1 cellular context compared by ENCODE assay signal in the genomic region with DNA sequence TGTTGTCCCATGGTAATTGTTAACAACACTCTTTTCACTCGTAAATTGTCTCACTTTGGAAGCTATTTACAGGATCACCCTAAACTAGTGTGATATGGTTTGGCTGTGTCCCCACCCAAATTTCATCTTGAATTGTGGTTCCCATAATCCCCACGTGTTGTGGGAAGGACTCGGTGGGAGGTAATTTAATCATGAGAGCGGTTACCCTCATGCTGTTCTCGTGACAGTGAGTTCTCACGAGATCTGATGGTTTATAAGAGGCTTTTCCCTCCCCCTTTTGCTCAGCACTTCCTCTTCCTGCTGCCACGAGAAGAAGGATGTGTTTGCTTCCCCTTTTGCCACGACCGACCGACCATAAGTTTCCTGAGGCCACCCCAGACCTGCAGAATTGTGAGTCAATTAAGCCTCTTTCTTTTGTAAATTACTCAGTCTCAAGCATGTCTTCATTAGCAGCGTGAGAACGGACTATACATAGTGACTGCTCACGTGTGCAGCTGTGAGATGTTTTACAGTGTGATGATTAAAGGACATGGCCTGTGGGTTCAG.
A peak's percentile ranks its signal among the peaks of the same experiment; 100 is the strongest.
TF ChIP-seq lines count a peak whose summit lies in the region.

No MANE protein-coding gene starts in this region.

TF ChIP-seq in K562, 482 proteins besides CTCF, POLR2A, EP300 and RAD21 (continued from another document and continues in another):
- TF ChIP-seq ETV6 (IDR thresholded peaks at IDR 0.05; ENCODE audit: borderline replicate concordance in 1 of 2, low read depth in 2 of 2, low read length in 1 of 2) (0 out of 4 replicates have a peak, but pooled peaks of 1 of the 2 experiments have one; percentile 34), ETV6 (CRISPR knock-in tag; IDR thresholded peaks at IDR 0.05; ENCODE audit: borderline replicate concordance) (no peak), CBFB (CRISPR knock-in tag; IDR thresholded peaks at IDR 0.05) (no peak), JUND (IDR thresholded peaks at IDR 0.05; ENCODE audit: borderline replicate concordance, low read depth, low read length) (no peak), JUND (tag; IDR thresholded peaks at IDR 0.05; ENCODE audit: borderline replicate concordance, low read depth, low read length) (peak; percentile 36; the same call in 1 of the 3 replicates), KDM4B (IDR thresholded peaks at IDR 0.05; ENCODE audit: borderline replicate concordance in 2 of 2, low read depth in 1 of 2) (no peak), CREB3L1 (IDR thresholded peaks at IDR 0.05; ENCODE audit: borderline replicate concordance, low read depth) (peak; percentile 90), RBFOX2 (IDR thresholded peaks at IDR 0.05; ENCODE audit: low read depth, low read length) (peak; percentile 29; the same call in 1 of the 2 replicates), MTA2 (IDR thresholded peaks at IDR 0.05; ENCODE audit: low read depth) (no peak), CC2D1A (IDR thresholded peaks at IDR 0.05) (peak; percentile 93), ESRRA (IDR thresholded peaks at IDR 0.05; ENCODE audit: borderline replicate concordance, low read depth) (peak; percentile 38; the same call in 1 of the 2 replicates), ZBTB8A (IDR thresholded peaks at IDR 0.05; ENCODE audit: partially characterized antibody) (no peak), MYC (IDR thresholded peaks at IDR 0.05; ENCODE audit: low read depth, low read length) (peak; percentile 61; the same call in 1 of the 2 replicates), MYC (CRISPR knock-in tag; IDR thresholded peaks at IDR 0.05; ENCODE audit: borderline replicate concordance, low read depth) (no peak), CREM (IDR thresholded peaks at IDR 0.05; ENCODE audit: low read depth) (no peak), ZNF830 (CRISPR knock-in tag; IDR thresholded peaks at IDR 0.05) (no peak), ZZZ3 (IDR thresholded peaks at IDR 0.05) (no peak), RAD51 (IDR thresholded peaks at IDR 0.05; ENCODE audit: borderline replicate concordance, low read depth) (peak; percentile 12; the same call in 1 of the 2 replicates), U2AF2 (optimal IDR thresholded peaks at IDR 0.05; ENCODE audit: low read depth, low read length) (no peak), CBX1 (IDR thresholded peaks at IDR 0.05; ENCODE audit: low read depth) (peak; percentile 31; the same call in 1 of the 2 replicates), MEIS2 (IDR thresholded peaks at IDR 0.05; ENCODE audit: partially characterized antibody) (peak; percentile 87), SUPT5H (IDR thresholded peaks at IDR 0.05) (peak; percentile 64), DPF2 (IDR thresholded peaks at IDR 0.05) (peak; percentile 31; the same call in 1 of the 2 replicates), ETV1 (tag; conservative IDR thresholded peaks at IDR 0.05; ENCODE audit: low read depth) (peak; percentile 48; the same call in 1 of the 2 replicates), BHLHE40 (IDR thresholded peaks at IDR 0.05; ENCODE audit: low read length) (peak; percentile 44; the same call in 1 of the 2 replicates), PHF8 (IDR thresholded peaks at IDR 0.05; ENCODE audit: borderline replicate concordance, low read length) (peak; percentile 38; the same call in 1 of the 2 replicates), KLF1 (tag; IDR thresholded peaks at IDR 0.05) (no peak), MCM2 (IDR thresholded peaks at IDR 0.05; ENCODE audit: low read depth) (no peak), L3MBTL2 (IDR thresholded peaks at IDR 0.05) (peak; percentile 93), TCF7L2 (IDR thresholded peaks at IDR 0.05; ENCODE audit: low read depth, low read length) (peak; percentile 61; the same call in 1 of the 2 replicates), NR3C1 (CRISPR knock-in tag; IDR thresholded peaks at IDR 0.05) (no peak), ZNF592 (IDR thresholded peaks at IDR 0.05) (peak; percentile 45), ZC3H4 (CRISPR knock-in tag; IDR thresholded peaks at IDR 0.05; ENCODE audit: borderline replicate concordance) (no peak), ZNF507 (tag; conservative IDR thresholded peaks at IDR 0.05) (no peak), PRDM10 (IDR thresholded peaks at IDR 0.05; ENCODE audit: partially characterized antibody) (peak; percentile 52), ZNF232 (CRISPR knock-in tag; IDR thresholded peaks at IDR 0.05) (no peak), NFRKB (IDR thresholded peaks at IDR 0.05; ENCODE audit: low read depth) (0 out of 2 replicates have a peak, but pooled peaks have one; percentile 23), CEBPZ (IDR thresholded peaks at IDR 0.05; ENCODE audit: borderline replicate concordance, low read depth, low read length) (no peak), SIN3A (IDR thresholded peaks at IDR 0.05; ENCODE audit: borderline replicate concordance in 2 of 2, control insufficient read depth in 1 of 2, low read depth in 2 of 2, low read length in 2 of 2) (no peak), TBP (optimal IDR thresholded peaks at IDR 0.05; ENCODE audit: low read depth, low read length) (peak; percentile 72)
- TF ChIP-seq, protein P1, sequence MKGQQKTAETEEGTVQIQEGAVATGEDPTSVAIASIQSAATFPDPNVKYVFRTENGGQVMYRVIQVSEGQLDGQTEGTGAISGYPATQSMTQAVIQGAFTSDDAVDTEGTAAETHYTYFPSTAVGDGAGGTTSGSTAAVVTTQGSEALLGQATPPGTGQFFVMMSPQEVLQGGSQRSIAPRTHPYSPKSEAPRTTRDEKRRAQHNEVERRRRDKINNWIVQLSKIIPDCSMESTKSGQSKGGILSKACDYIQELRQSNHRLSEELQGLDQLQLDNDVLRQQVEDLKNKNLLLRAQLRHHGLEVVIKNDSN (CRISPR knock-in tag; IDR thresholded peaks at IDR 0.05): peak; percentile 57
- TF ChIP-seq, protein P2, sequence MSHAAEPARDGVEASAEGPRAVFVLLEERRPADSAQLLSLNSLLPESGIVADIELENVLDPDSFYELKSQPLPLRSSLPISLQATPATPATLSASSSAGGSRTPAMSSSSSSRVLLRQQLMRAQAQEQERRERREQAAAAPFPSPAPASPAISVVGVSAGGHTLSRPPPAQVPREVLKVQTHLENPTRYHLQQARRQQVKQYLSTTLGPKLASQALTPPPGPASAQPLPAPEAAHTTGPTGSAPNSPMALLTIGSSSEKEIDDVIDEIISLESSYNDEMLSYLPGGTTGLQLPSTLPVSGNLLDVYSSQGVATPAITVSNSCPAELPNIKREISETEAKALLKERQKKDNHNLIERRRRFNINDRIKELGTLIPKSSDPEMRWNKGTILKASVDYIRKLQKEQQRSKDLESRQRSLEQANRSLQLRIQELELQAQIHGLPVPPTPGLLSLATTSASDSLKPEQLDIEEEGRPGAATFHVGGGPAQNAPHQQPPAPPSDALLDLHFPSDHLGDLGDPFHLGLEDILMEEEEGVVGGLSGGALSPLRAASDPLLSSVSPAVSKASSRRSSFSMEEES (CRISPR knock-in tag; IDR thresholded peaks at IDR 0.05): no peak
- TF ChIP-seq, protein P3, sequence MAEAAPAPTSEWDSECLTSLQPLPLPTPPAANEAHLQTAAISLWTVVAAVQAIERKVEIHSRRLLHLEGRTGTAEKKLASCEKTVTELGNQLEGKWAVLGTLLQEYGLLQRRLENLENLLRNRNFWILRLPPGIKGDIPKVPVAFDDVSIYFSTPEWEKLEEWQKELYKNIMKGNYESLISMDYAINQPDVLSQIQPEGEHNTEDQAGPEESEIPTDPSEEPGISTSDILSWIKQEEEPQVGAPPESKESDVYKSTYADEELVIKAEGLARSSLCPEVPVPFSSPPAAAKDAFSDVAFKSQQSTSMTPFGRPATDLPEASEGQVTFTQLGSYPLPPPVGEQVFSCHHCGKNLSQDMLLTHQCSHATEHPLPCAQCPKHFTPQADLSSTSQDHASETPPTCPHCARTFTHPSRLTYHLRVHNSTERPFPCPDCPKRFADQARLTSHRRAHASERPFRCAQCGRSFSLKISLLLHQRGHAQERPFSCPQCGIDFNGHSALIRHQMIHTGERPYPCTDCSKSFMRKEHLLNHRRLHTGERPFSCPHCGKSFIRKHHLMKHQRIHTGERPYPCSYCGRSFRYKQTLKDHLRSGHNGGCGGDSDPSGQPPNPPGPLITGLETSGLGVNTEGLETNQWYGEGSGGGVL (CRISPR knock-in tag; IDR thresholded peaks at IDR 0.05): no peak
